Comparison of ENCODE assay signal across 29 cellular contexts in the genomic region with DNA sequence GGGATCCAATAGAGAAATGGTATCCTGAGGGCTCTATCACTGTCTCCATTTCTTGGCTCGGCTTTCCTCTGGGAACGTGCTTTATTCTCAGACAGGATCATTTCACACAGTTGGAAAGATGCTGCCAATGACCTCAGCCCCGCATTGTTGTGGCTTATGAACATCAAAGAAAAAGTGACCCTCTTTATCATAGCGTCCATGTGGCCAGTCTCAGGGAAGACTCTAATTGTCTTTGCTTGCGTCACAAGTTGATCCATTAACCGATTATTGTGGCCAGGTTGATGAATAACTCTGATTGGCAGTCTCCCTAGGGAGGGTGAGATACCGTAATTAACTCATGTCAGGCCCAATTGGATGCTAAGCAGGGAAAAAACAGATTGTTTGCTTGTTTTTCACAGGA. TPM values are rescaled to one million over a fixed set of nuclear protein-coding genes. Genes with fewer than 3 reads are reported as not detected.
DNase-seq lines count a peak whose midpoint lies in the region; ATAC-seq, FAIRE-seq and TF ChIP-seq lines count a peak whose summit lies in the region.
"Had no signal": no experiment of that assay in that cellular context is flagged by ENCODE, and none has a peak within 500 bp of the region (broad histone marks: within the 10 kb centered on the region; RNA-seq: fewer than 3 reads in every experiment).

No MANE protein-coding gene starts in this region.

- no peaks in the 10 kb centered on the region for H3K36me3 ChIP-seq in K562 (ENCODE audit: control insufficient read depth, insufficient read depth, low read length)
- H3K36me3 ChIP-seq in gastrocnemius medialis = no peaks in the 10 kb centered on the region
- H3K36me3 ChIP-seq: ovary, right atrium auricular region, spleen, tibial nerve had no signal

- TF ChIP-seq RAD21 in K562 (CRISPR knock-in tag; conservative IDR thresholded peaks at IDR 0.05 in 1 of 2, IDR thresholded peaks at IDR 0.05 in 1 of 2) = no peak

- no peak overlapping the region for H3K4me3 ChIP-seq in K562
- no peak overlapping the region for H3K4me3 ChIP-seq in gastrocnemius medialis
- H3K4me3 ChIP-seq: ovary, right atrium auricular region, spleen, tibial nerve had no signal

- H3K27me3 Mint-ChIP-seq in naive thymus-derived CD8-positive, alpha-beta T cell = peaks cover 0 to 5% (median 4%) of the 10 kb centered on the region in 5 donors

- TF ChIP-seq POLR2A in K562 (conservative IDR thresholded peaks at IDR 0.05) = no peak
- TF ChIP-seq POLR2A in gastrocnemius medialis (IDR thresholded peaks at IDR 0.05) = no peak

- intact Hi-C loops in cardiac septum (cut with DNase I) = no loop called here
- intact Hi-C loops in Right ventricle myocardium superior (cut with DNase I) = no loop called here
- intact Hi-C loops in K562 (cut with micrococcal nuclease) = no loop called here
- intact Hi-C loops in gastrocnemius medialis (cut with DNase I; ENCODE audit: low total_unique reads) = no loop called here

- no peaks in the 10 kb centered on the region for H3K27me3 ChIP-seq in K562 (ENCODE audit: control insufficient read depth in 2 of 2, insufficient read depth in 2 of 2, low read length in 2 of 2)
- no peaks in the 10 kb centered on the region for H3K27me3 ChIP-seq in gastrocnemius medialis
- H3K27me3 ChIP-seq: ovary, right atrium auricular region, spleen, tibial nerve had no signal

- H4K20me1 ChIP-seq in K562 (replicated peaks; ENCODE audit: control insufficient read depth, insufficient read depth, low read length) = no peaks in the 10 kb centered on the region

- H3K4me3 Mint-ChIP-seq in naive thymus-derived CD8-positive, alpha-beta T cell = no peak overlapping the region
- H3K4me3 Mint-ChIP-seq: activated naive CD8-positive, alpha-beta T cell treated with anti-CD3 and anti-CD28 coated beads, Interleukin-2, amount 50 U/mL, for 24 hours; CD8-positive, alpha-beta T cell; central memory CD8-positive, alpha-beta T cell; H9; nephron progenitor cell; T-helper 17 cell had no signal

- H3K4me1 ChIP-seq in K562 (replicated peaks in 1 of 2; ENCODE audit: control insufficient read depth in 2 of 2, insufficient read depth in 2 of 2, low read length in 2 of 2) (peaks cover 4 to 21% of the 10 kb centered on the region in 2 experiments; a peak in 3 of 5 replicates), gastrocnemius medialis (peaks cover 15 to 18% of the 10 kb centered on the region in 2 donors)
- H3K4me1 ChIP-seq: right atrium auricular region, spleen, tibial nerve had no signal

- H3K9me1 ChIP-seq in K562 (ENCODE audit: control insufficient read depth, insufficient read depth, low read length) = no peaks in the 10 kb centered on the region

- in situ Hi-C loops in K562 (cut with MboI) = no loop called here
- in situ Hi-C loops in gastrocnemius medialis (cut with MboI; ENCODE audit: low sequenced_read_pairs in 4 of 4) = no loop called here

- H3K36me3 Mint-ChIP-seq in naive thymus-derived CD8-positive, alpha-beta T cell = no peaks in the 10 kb centered on the region
- H3K36me3 Mint-ChIP-seq: CD8-positive, alpha-beta T cell had no signal

- no peaks in the 10 kb centered on the region for H3K4me1 Mint-ChIP-seq in naive thymus-derived CD8-positive, alpha-beta T cell
- H3K4me1 Mint-ChIP-seq: activated naive CD8-positive, alpha-beta T cell treated with anti-CD3 and anti-CD28 coated beads, Interleukin-2, amount 50 U/mL, for 24 hours; central memory CD8-positive, alpha-beta T cell; T-helper 17 cell had no signal

- 37% methylated on average over 7 of the region's 7 CpGs for WGBS in K562 (ENCODE audit: insufficient coverage, low coverage, missing lambda C conversion rate)

- no peak overlapping the region for H3K4me2 ChIP-seq in K562 (ENCODE audit: insufficient read depth, low read length)

- DNase-seq in cardiac septum (ENCODE audit: low spot score) = peak; percentile 12
- no peak for DNase-seq in Right ventricle myocardium superior
- DNase-seq in K562 (ENCODE audit: extremely low read depth in 1 of 4, low spot score in 3 of 4) = no peak
- no peak for DNase-seq in left lobe of liver (ENCODE audit: low spot score)
- no peak for DNase-seq in HTR-8/SVneo (ENCODE audit: insufficient read length, low spot score)
- DNase-seq in gastrocnemius medialis = no peak
- DNase-seq in naive thymus-derived CD8-positive, alpha-beta T cell = no peak
- DNase-seq: activated CD4-positive, alpha-beta T cell treated with anti-CD3 and anti-CD28 coated beads for 1 hour; activated CD8-positive, alpha-beta memory T cell treated with anti-CD3 and anti-CD28 coated beads for 24 hours; activated gamma-delta T cell treated with Interleukin-2 at 50 U/mL for 16 hours; activated naive CD8-positive, alpha-beta T cell treated with anti-CD3 and anti-CD28 coated beads, Interleukin-2, amount 50 U/mL, for 24 hours; AML-193; CD8-positive, alpha-beta T cell; H9; NCI-H446 treated with DMSO at 0.1 percent for 48 hours; nephron progenitor cell; ovary; spleen; T-helper 17 cell had no signal

- H3K27ac Mint-ChIP-seq in naive thymus-derived CD8-positive, alpha-beta T cell = no peak overlapping the region
- H3K27ac Mint-ChIP-seq: activated naive CD8-positive, alpha-beta T cell treated with anti-CD3 and anti-CD28 coated beads, Interleukin-2, amount 50 U/mL, for 24 hours; CD8-positive, alpha-beta T cell; H9; nephron progenitor cell; T-helper 17 cell had no signal

- H3K79me2 ChIP-seq in K562 (ENCODE audit: control insufficient read depth, insufficient read depth, low read length) = no peaks in the 10 kb centered on the region

- H3K9me3 ChIP-seq in K562 (replicated peaks; ENCODE audit: control insufficient read depth, insufficient read depth, low read depth, low read length) = no peaks in the 10 kb centered on the region
- no peaks in the 10 kb centered on the region for H3K9me3 ChIP-seq in gastrocnemius medialis
- H3K9me3 ChIP-seq: ovary, right atrium auricular region, spleen, tibial nerve had no signal

- CTCF ChIA-PET in K562 (lab: Yijun Ruan, JAX; ENCODE audit: low intra/inter-chr PET ratio) = no interaction called here

- TF ChIP-seq CTCF in K562 (IDR thresholded peaks at IDR 0.05 in 2 of 3, conservative IDR thresholded peaks at IDR 0.05 in 1 of 3; ENCODE audit: insufficient read depth in 2 of 3, low read depth in 1 of 3, low read length in 3 of 3) (no peak), gastrocnemius medialis (IDR thresholded peaks at IDR 0.05 in 4 of 5, conservative IDR thresholded peaks at IDR 0.05 in 1 of 5) (no peak)

- ATAC-seq in Right ventricle myocardium superior (ENCODE audit: poor library complexity) (no peak), K562 (no peak), left lobe of liver (peak; percentile 31), gastrocnemius medialis (no peak), GM18861 (IDR thresholded peaks at IDR 0.05; ENCODE audit: unreplicated experiment) (no peak)
- no peak for ATAC-seq in naive thymus-derived CD8-positive, alpha-beta T cell
- ATAC-seq: activated naive CD8-positive, alpha-beta T cell treated with anti-CD3 and anti-CD28 coated beads, Interleukin-2, amount 50 U/mL, for 24 hours; CD8-positive, alpha-beta T cell; T-helper 17 cell had no signal

- TF ChIP-seq EP300 in K562 (IDR thresholded peaks at IDR 0.05; ENCODE audit: low read length) = no peak

- FAIRE-seq in K562 (lab: Jason Lieb, UNC) = no peak
- no peak for FAIRE-seq in HTR-8/SVneo (lab: Jason Lieb, UNC)
- FAIRE-seq: A204.1 had no signal

- POLR2A ChIA-PET in K562 (lab: Yijun Ruan, JAX) = interaction anchor here (1.7 kb wide), 1 partner anchor 11 kb away, joined by 6 read pairs; a partner anchor contains a TSS
- POLR2A ChIA-PET in naive thymus-derived CD8-positive, alpha-beta T cell (lab: Charles Lee) = no interaction called here

- H3K9me3 Mint-ChIP-seq in naive thymus-derived CD8-positive, alpha-beta T cell = no peaks in the 10 kb centered on the region
- H3K9me3 Mint-ChIP-seq: activated naive CD8-positive, alpha-beta T cell treated with anti-CD3 and anti-CD28 coated beads, Interleukin-2, amount 50 U/mL, for 24 hours; CD8-positive, alpha-beta T cell; central memory CD8-positive, alpha-beta T cell; H9; nephron progenitor cell had no signal

- H3K27ac ChIP-seq in K562 (ENCODE audit: extremely low read depth, low read depth, low read length) (no peak overlapping the region), gastrocnemius medialis (no peak overlapping the region)
- H3K27ac ChIP-seq: ovary, right atrium auricular region, spleen, tibial nerve had no signal

- H3K9ac ChIP-seq in K562 (ENCODE audit: insufficient read depth in 1 of 2, low read depth in 2 of 2, low read length in 2 of 2) = no peak overlapping the region

- no peak overlapping the region for H2AFZ ChIP-seq in K562 (ENCODE audit: low read depth, low read length)

- no TSS peak for BruUV-seq in K562 (replicated peaks; lab: Mats Ljungman, UMichigan)

RNA-seq across cellular contexts. Expression of a gene that starts 10.4 kb away (rescaled TPM):
- 25.0 TPM for total RNA-seq in cardiac septum
- total RNA-seq in Right ventricle myocardium superior = 20.7 TPM
- total RNA-seq in K562 (2011; cell fraction: chromatin; rRNA removed; ENCODE audit: low replicate concordance) = 56.7 and 115 TPM in 2 replicates
- 158 and 181 TPM in 2 replicates for total RNA-seq in K562 (2011; cell fraction: nucleolus; rRNA removed)
- 137 and 141 TPM in 2 replicates for total RNA-seq in K562 (2011; cell fraction: nucleoplasm; rRNA removed)
- total RNA-seq in K562 (2014; rRNA removed) = 79.3 and 118 TPM in 2 replicates
- total RNA-seq in K562 (2014; rRNA removed; fragmentation: Illumina TruSeq; extraction: Trizol) = 25.4 and 30.4 TPM in 2 replicates
- 30.6 and 31.5 TPM in 2 replicates for total RNA-seq in K562 (2015; rRNA removed; fragmentation: Illumina TruSeq; extraction: Trizol)
- 72.4 and 80.7 TPM in 2 replicates for total RNA-seq in K562 (2021)
- 107 and 195 TPM in 2 replicates for polyA plus RNA-seq in K562 (2011; rRNA removed)
- 148 and 167 TPM in 2 replicates for polyA plus RNA-seq in K562 (2011; cell fraction: cytosol; rRNA removed)
- polyA plus RNA-seq in K562 (2011; cell fraction: nucleus; rRNA removed) = 145 and 201 TPM in 2 replicates
- 64.1 and 120 TPM in 2 replicates for polyA plus RNA-seq in K562 (2012)
- 38.7 and 52.1 TPM in 2 replicates for polyA plus RNA-seq in K562 (2014; fragmentation: Illumina TruSeq; extraction: Trizol)
- 10 to 100 TPM; 42.4 to 86.2 TPM for polyA plus RNA-seq in K562 (2014; fragmentation: Nextera tagmentation; extraction: Ambion mirVana)
- polyA plus RNA-seq in K562 (2014; rRNA removed) = 67.6 and 90.2 TPM in 2 replicates
- polyA minus RNA-seq in K562 (2011; rRNA and poly(A)+ RNA removed) = 56.2 and 56.5 TPM in 2 replicates
- polyA minus RNA-seq in K562 (2011; cell fraction: cytosol; rRNA and poly(A)+ RNA removed) = 30.3 and 38.0 TPM in 2 replicates
- polyA minus RNA-seq in K562 (2011; cell fraction: nucleus; rRNA and poly(A)+ RNA removed) = 14.8 and 29.9 TPM in 2 replicates
- total RNA-seq in left lobe of liver = 41.2 TPM
- total RNA-seq in gastrocnemius medialis = 10 to 100 TPM; 11.9 to 38.8 (median 13.0) TPM
- total RNA-seq in naive thymus-derived CD8-positive, alpha-beta T cell = 10 to 100 TPM; 23.7 to 26.9 TPM
- polyA plus RNA-seq in naive thymus-derived CD8-positive, alpha-beta T cell = 10 to 100 TPM; 30.6 to 43.2 (median 40.9) TPM

RNA-seq across cellular contexts. Expression of a gene that starts 26.0 kb away (rescaled TPM):
- total RNA-seq in cardiac septum (0.05 TPM), Right ventricle myocardium superior (not detected), K562 (2014; rRNA removed) (not detected in 2 replicates), K562 (2014; rRNA removed; fragmentation: Illumina TruSeq; extraction: Trizol) (not detected in 2 replicates), K562 (2015; rRNA removed; fragmentation: Illumina TruSeq; extraction: Trizol) (not detected in 2 replicates), K562 (2021) (not detected in 2 replicates), left lobe of liver (not detected), gastrocnemius medialis (100 to 1,000 TPM in 1 of 4 donors, 10 to 100 TPM in 3; 11.2 to 113 (median 27.7) TPM)
- total RNA-seq in K562 (2011; cell fraction: chromatin; rRNA removed; ENCODE audit: low replicate concordance) = 0.05 and 0.16 TPM in 2 replicates
- not detected in 2 replicates for total RNA-seq in K562 (2011; cell fraction: nucleolus; rRNA removed)
- total RNA-seq in K562 (2011; cell fraction: nucleoplasm; rRNA removed) = not detected in 2 replicates
- polyA plus RNA-seq in K562 (2011; rRNA removed) (not detected in 2 replicates), K562 (2014; fragmentation: Illumina TruSeq; extraction: Trizol) (not detected in 2 replicates), K562 (2014; fragmentation: Nextera tagmentation; extraction: Ambion mirVana) (not detected), K562 (2014; rRNA removed) (0.04 TPM in 1 of 2 replicates, not detected in the other)
- polyA plus RNA-seq in K562 (2011; cell fraction: cytosol; rRNA removed) = not detected in 2 replicates
- 0.06 TPM in 1 of 2 replicates, not detected in the other for polyA plus RNA-seq in K562 (2011; cell fraction: nucleus; rRNA removed)
- 0.03 and 0.17 TPM in 2 replicates for polyA plus RNA-seq in K562 (2012)
- not detected in 2 replicates for polyA minus RNA-seq in K562 (2011; rRNA and poly(A)+ RNA removed)
- polyA minus RNA-seq in K562 (2011; cell fraction: cytosol; rRNA and poly(A)+ RNA removed) = not detected in 2 replicates
- polyA minus RNA-seq in K562 (2011; cell fraction: nucleus; rRNA and poly(A)+ RNA removed) = 0.11 TPM in 1 of 2 replicates, not detected in the other
- not detected for total RNA-seq in naive thymus-derived CD8-positive, alpha-beta T cell
- polyA plus RNA-seq in naive thymus-derived CD8-positive, alpha-beta T cell = not detected
- total RNA-seq: CD8-positive, alpha-beta T cell; dermis microvascular lymphatic vessel endothelial cell; H9; right atrium auricular region; spleen; T-helper 17 cell; tibial nerve had no signal

RNA-seq across cellular contexts. Expression of a gene that starts 37.7 kb away (rescaled TPM):
- not detected for total RNA-seq in cardiac septum
- total RNA-seq in Right ventricle myocardium superior = not detected
- total RNA-seq in K562 (2011; cell fraction: chromatin; rRNA removed; ENCODE audit: low replicate concordance) = not detected in 2 replicates
- total RNA-seq in K562 (2011; cell fraction: nucleolus; rRNA removed) = not detected in 2 replicates
- not detected in 2 replicates for total RNA-seq in K562 (2011; cell fraction: nucleoplasm; rRNA removed)
- total RNA-seq in K562 (2014; rRNA removed) = 0.09 TPM in 1 of 2 replicates, not detected in the other
- total RNA-seq in K562 (2014; rRNA removed; fragmentation: Illumina TruSeq; extraction: Trizol) = not detected in 2 replicates
- not detected in 2 replicates for total RNA-seq in K562 (2015; rRNA removed; fragmentation: Illumina TruSeq; extraction: Trizol)
- total RNA-seq in K562 (2021) = not detected in 2 replicates
- not detected in 2 replicates for polyA plus RNA-seq in K562 (2011; rRNA removed)
- polyA plus RNA-seq in K562 (2011; cell fraction: cytosol; rRNA removed) = not detected in 2 replicates
- not detected in 2 replicates for polyA plus RNA-seq in K562 (2011; cell fraction: nucleus; rRNA removed)
- not detected in 2 replicates for polyA plus RNA-seq in K562 (2012)
- not detected in 2 replicates for polyA plus RNA-seq in K562 (2014; fragmentation: Illumina TruSeq; extraction: Trizol)
- polyA plus RNA-seq in K562 (2014; fragmentation: Nextera tagmentation; extraction: Ambion mirVana) = not detected
- not detected in 2 replicates for polyA plus RNA-seq in K562 (2014; rRNA removed)
- polyA minus RNA-seq in K562 (2011; rRNA and poly(A)+ RNA removed) = not detected in 2 replicates
- polyA minus RNA-seq in K562 (2011; cell fraction: cytosol; rRNA and poly(A)+ RNA removed) = not detected in 2 replicates
- not detected in 2 replicates for polyA minus RNA-seq in K562 (2011; cell fraction: nucleus; rRNA and poly(A)+ RNA removed)
- total RNA-seq in left lobe of liver = not detected
- not detected for total RNA-seq in gastrocnemius medialis
- under 1 TPM in 1 of 2 experiments, not detected in 1; 0.27 TPM for total RNA-seq in naive thymus-derived CD8-positive, alpha-beta T cell
- under 1 TPM in 1 of 3 donors, not detected in 2; 0.08 TPM for polyA plus RNA-seq in naive thymus-derived CD8-positive, alpha-beta T cell
- total RNA-seq: dermis microvascular lymphatic vessel endothelial cell, lower leg skin, MCF 10A, ovary, right atrium auricular region, SK-MEL-5, tibial nerve had no signal

RNA-seq across cellular contexts. Expression of a gene that starts 52.4 kb away (rescaled TPM):
- total RNA-seq in cardiac septum (0.19 TPM), Right ventricle myocardium superior (not detected), K562 (2014; rRNA removed) (not detected in 2 replicates), K562 (2014; rRNA removed; fragmentation: Illumina TruSeq; extraction: Trizol) (not detected in 2 replicates), K562 (2015; rRNA removed; fragmentation: Illumina TruSeq; extraction: Trizol) (not detected in 2 replicates), K562 (2021) (not detected in 2 replicates), left lobe of liver (not detected), gastrocnemius medialis (10 to 100 TPM; 74.3 to 93.5 (median 81.2) TPM)
- total RNA-seq in K562 (2011; cell fraction: chromatin; rRNA removed; ENCODE audit: low replicate concordance) = not detected in 2 replicates
- not detected in 2 replicates for total RNA-seq in K562 (2011; cell fraction: nucleolus; rRNA removed)
- total RNA-seq in K562 (2011; cell fraction: nucleoplasm; rRNA removed) = not detected in 2 replicates
- polyA plus RNA-seq in K562 (2011; rRNA removed) (not detected in 2 replicates), K562 (2014; fragmentation: Illumina TruSeq; extraction: Trizol) (not detected in 2 replicates), K562 (2014; fragmentation: Nextera tagmentation; extraction: Ambion mirVana) (not detected), K562 (2014; rRNA removed) (not detected in 2 replicates)
- not detected in 2 replicates for polyA plus RNA-seq in K562 (2011; cell fraction: cytosol; rRNA removed)
- not detected in 2 replicates for polyA plus RNA-seq in K562 (2011; cell fraction: nucleus; rRNA removed)
- 0.01 TPM in 1 of 2 replicates, not detected in the other for polyA plus RNA-seq in K562 (2012)
- not detected in 2 replicates for polyA minus RNA-seq in K562 (2011; rRNA and poly(A)+ RNA removed)
- not detected in 2 replicates for polyA minus RNA-seq in K562 (2011; cell fraction: cytosol; rRNA and poly(A)+ RNA removed)
- polyA minus RNA-seq in K562 (2011; cell fraction: nucleus; rRNA and poly(A)+ RNA removed) = not detected in 2 replicates
- total RNA-seq in naive thymus-derived CD8-positive, alpha-beta T cell = not detected
- polyA plus RNA-seq in naive thymus-derived CD8-positive, alpha-beta T cell = not detected
- total RNA-seq: CD8-positive, alpha-beta T cell; dermis microvascular lymphatic vessel endothelial cell; G401; H9; MCF 10A; right atrium auricular region; SK-MEL-5; T-helper 17 cell; tibial nerve had no signal

Comparison
In these comparisons a context has a peak if more than half of its experiments do, and no peak if none do; other contexts are left out.
1. RNA of a gene that starts 26.0 kb away (total RNA-seq): 11.2 to 113 TPM in gastrocnemius medialis; 0.05 TPM in cardiac septum (single experiment), not detected in Right ventricle myocardium superior (single experiment), 0.05 to 0.16 TPM in K562, not detected in left lobe of liver (single experiment) and not detected in naive thymus-derived CD8-positive, alpha-beta T cell; every median in the first group is over 10 times any median in the second.